2 cellular contexts compared by ENCODE assay signal in the genomic region with DNA sequence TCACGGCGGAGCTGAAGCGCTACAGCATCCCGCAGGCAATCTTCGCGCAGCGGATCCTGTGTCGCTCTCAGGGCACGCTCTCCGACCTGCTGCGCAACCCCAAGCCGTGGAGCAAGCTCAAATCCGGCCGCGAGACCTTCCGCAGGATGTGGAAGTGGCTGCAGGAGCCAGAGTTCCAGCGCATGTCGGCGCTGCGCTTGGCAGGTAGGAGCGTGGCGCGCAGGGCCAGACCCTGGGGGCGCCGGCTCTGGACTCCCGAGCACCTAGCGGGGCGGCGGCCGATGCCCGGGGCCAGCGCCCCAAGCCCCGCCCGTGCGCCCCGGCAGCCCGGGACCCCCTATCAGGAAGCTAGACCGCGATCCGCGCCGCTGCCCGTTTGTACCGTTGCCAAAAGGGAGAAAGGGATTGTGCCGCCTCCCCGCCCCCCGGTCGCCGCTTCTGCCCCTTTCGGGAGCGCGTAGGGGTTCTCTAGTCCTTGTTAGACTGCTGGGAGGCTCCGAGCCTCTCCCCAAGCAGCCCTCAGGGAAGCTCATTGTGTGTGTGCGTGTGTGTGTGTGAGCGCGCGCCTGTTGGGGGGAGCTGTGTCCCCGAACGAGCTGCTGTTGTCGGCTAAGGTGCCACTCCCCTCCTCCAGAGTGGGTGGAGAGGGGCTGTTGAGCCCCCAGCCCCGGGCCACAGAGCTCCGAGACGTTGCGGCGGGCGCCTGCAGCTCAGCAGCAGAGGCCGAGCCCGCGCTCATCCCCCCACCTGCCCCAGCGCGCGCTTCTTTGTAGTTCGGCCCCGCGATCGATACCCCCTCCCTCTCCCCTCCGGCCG.
TF ChIP-seq lines count a peak whose summit lies in the region.

No MANE protein-coding gene starts in this region.

TF ChIP-seq in A549, 52 proteins besides CTCF, POLR2A, EP300 and RAD21 (continued from another document):
- TF ChIP-seq, protein P1, sequence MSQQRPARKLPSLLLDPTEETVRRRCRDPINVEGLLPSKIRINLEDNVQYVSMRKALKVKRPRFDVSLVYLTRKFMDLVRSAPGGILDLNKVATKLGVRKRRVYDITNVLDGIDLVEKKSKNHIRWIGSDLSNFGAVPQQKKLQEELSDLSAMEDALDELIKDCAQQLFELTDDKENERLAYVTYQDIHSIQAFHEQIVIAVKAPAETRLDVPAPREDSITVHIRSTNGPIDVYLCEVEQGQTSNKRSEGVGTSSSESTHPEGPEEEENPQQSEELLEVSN (IDR thresholded peaks at IDR 0.05; ENCODE audit: borderline replicate concordance, low read depth), result no peak
- TF ChIP-seq BCL3 (IDR thresholded peaks at IDR 0.05), result no peak
- no peak for TF ChIP-seq NPAS2 (CRISPR knock-in tag; IDR thresholded peaks at IDR 0.05; ENCODE audit: borderline replicate concordance)
- TF ChIP-seq HDAC2 (IDR thresholded peaks at IDR 0.05), result no peak
- no peak for TF ChIP-seq CBX8 (IDR thresholded peaks at IDR 0.05)
- TF ChIP-seq PHF8 (IDR thresholded peaks at IDR 0.05; ENCODE audit: borderline replicate concordance, low read depth), result no peak
- TF ChIP-seq SMC3 (IDR thresholded peaks at IDR 0.05), result no peak
- TF ChIP-seq CEBPB (IDR thresholded peaks at IDR 0.05), result no peak
- no peak for TF ChIP-seq RNF2 (IDR thresholded peaks at IDR 0.05; ENCODE audit: borderline replicate concordance, low read depth)
- no peak for TF ChIP-seq MYC (IDR thresholded peaks at IDR 0.05; ENCODE audit: borderline replicate concordance, low read length)
- no peak for TF ChIP-seq ESRRA (IDR thresholded peaks at IDR 0.05; ENCODE audit: borderline replicate concordance, low read length)
- no peak for TF ChIP-seq NFE2L2 (conservative IDR thresholded peaks at IDR 0.05; ENCODE audit: low read length)
- TF ChIP-seq EHMT2 (IDR thresholded peaks at IDR 0.05; ENCODE audit: low read depth), result no peak
- no peak for TF ChIP-seq HEYL (CRISPR knock-in tag; IDR thresholded peaks at IDR 0.05)
- no peak for TF ChIP-seq TFCP2L1 (CRISPR knock-in tag; IDR thresholded peaks at IDR 0.05)

TF ChIP-seq in WTC11, 78 proteins besides CTCF, POLR2A, EP300 and RAD21 (continued from another document):
- TF ChIP-seq AFF4 (CRISPR knock-in tag; IDR thresholded peaks at IDR 0.05; ENCODE audit: borderline replicate concordance), result no peak
